Comparison of ENCODE assay signal across 8 cellular contexts in genomic region chr11:10490398-10491232, GRCh38. TPM values are rescaled to one million over a fixed set of nuclear protein-coding genes. Genes with fewer than 3 reads are reported as not detected.
DNase-seq lines count a peak whose midpoint lies in the region; ATAC-seq and TF ChIP-seq lines count a peak whose summit lies in the region.

No MANE protein-coding gene starts in this region.

- no peaks in the 10 kb centered on the region for H3K9me3 Mint-ChIP-seq in effector memory CD8-positive, alpha-beta T cell
- H3K9me3 Mint-ChIP-seq in memory B cell, result no peaks in the 10 kb centered on the region

- intact Hi-C loops in upper lobe of right lung (cut with DNase I), result no loop called here
- intact Hi-C loops in A673 (cut with micrococcal nuclease; ENCODE audit: unreplicated experiment), result no loop called here

- BruUV-seq in A673 (replicated peaks; lab: Mats Ljungman, UMichigan), result no TSS peak

- TF ChIP-seq CTCF in upper lobe of right lung (IDR thresholded peaks at IDR 0.05) (no peak), A673 (conservative IDR thresholded peaks at IDR 0.05; ENCODE audit: low read depth, low read length) (no peak)

- peaks cover 20% of the 10 kb centered on the region for H3K36me3 Mint-ChIP-seq in effector memory CD8-positive, alpha-beta T cell (ENCODE audit: insufficient read depth)
- H3K36me3 Mint-ChIP-seq in memory B cell, result peaks cover 56% of the 10 kb centered on the region

- H3K9me3 ChIP-seq in upper lobe of right lung (no peaks in the 10 kb centered on the region), A673 (ENCODE audit: low read depth, low read length, poor library complexity, severe bottlenecking) (no peaks in the 10 kb centered on the region)

- H3K27ac ChIP-seq in upper lobe of right lung (peak overlapping the region; percentile 26), A673 (ENCODE audit: low read depth, low read length, poor library complexity, severe bottlenecking) (no peak overlapping the region)

- no peaks in the 10 kb centered on the region for H3K27me3 ChIP-seq in upper lobe of right lung
- H3K27me3 ChIP-seq in A673 (replicated peaks; ENCODE audit: insufficient read depth, low read depth, low read length, poor library complexity), result no peaks in the 10 kb centered on the region

- DNase-seq in C1 segment of cervical spinal cord (lab: John Stamatoyannopoulos, UW) (peak in 13 of 14 donors; percentile 17 to 93 (median 84)), OCI-M1 (lab: John Stamatoyannopoulos, UW) (peak; percentile 65), memory B cell (ENCODE audit: low spot score in 2 of 2) (no peak), upper lobe of right lung (no peak), DMS 273 treated with DMSO at 0.1 percent for 48 hours (lab: John Stamatoyannopoulos, UW) (no peak), A673 (ENCODE audit: low spot score) (no peak)
- no peak for DNase-seq in effector memory CD8-positive, alpha-beta T cell

- CTCF ChIA-PET in A673 (lab: Charles Lee), result no interaction called here

- H3K4me3 Mint-ChIP-seq in effector memory CD8-positive, alpha-beta T cell, result no peak overlapping the region
- H3K4me3 Mint-ChIP-seq in memory B cell, result no peak overlapping the region

- ATAC-seq in effector memory CD8-positive, alpha-beta T cell (replicated peaks), result no peak
- no peak for ATAC-seq in memory B cell (ENCODE audit: low read depth)
- ATAC-seq in upper lobe of right lung, result peak; percentile 59
- ATAC-seq in GM21528 (IDR thresholded peaks at IDR 0.05; ENCODE audit: low FRiP score, unreplicated experiment), result no peak

- peaks cover 18% of the 10 kb centered on the region for H3K36me3 ChIP-seq in upper lobe of right lung
- H3K36me3 ChIP-seq in A673 (ENCODE audit: insufficient read depth, low read length, poor library complexity, severe bottlenecking), result no peaks in the 10 kb centered on the region

- no peaks in the 10 kb centered on the region for H3K27me3 Mint-ChIP-seq in effector memory CD8-positive, alpha-beta T cell
- no peaks in the 10 kb centered on the region for H3K27me3 Mint-ChIP-seq in memory B cell

- peaks cover 13 to 17% of the 10 kb centered on the region in 2 donors for H3K4me1 Mint-ChIP-seq in effector memory CD8-positive, alpha-beta T cell (ENCODE audit: low read depth in 2 of 2)
- H3K4me1 Mint-ChIP-seq in memory B cell, result peaks cover 29% of the 10 kb centered on the region

- POLR2A ChIA-PET in A673 (lab: Charles Lee; ENCODE audit: low non-redundant PET), result no interaction called here

- peak overlapping the region; percentile 83 to 94 for H3K27ac Mint-ChIP-seq in effector memory CD8-positive, alpha-beta T cell
- peak overlapping the region; percentile 99 for H3K27ac Mint-ChIP-seq in memory B cell

- H3K4me3 ChIP-seq in upper lobe of right lung, result no peak overlapping the region
- no peak overlapping the region for H3K4me3 ChIP-seq in A673 (ENCODE audit: low read depth, low read length, poor library complexity, severe bottlenecking)

- peaks cover 8% of the 10 kb centered on the region for H3K4me1 ChIP-seq in upper lobe of right lung
- H3K4me1 ChIP-seq in A673 (ENCODE audit: insufficient read depth, low read length, poor library complexity, severe bottlenecking), result no peaks in the 10 kb centered on the region

RNA-seq across cellular contexts. Expression of gene AMPD3, which starts 35.6 kb away (rescaled TPM):
- total RNA-seq in upper lobe of right lung, result 11.6 TPM
- 0.19 and 0.42 TPM in 2 replicates for total RNA-seq in A673 (2021)

RNA-seq across cellular contexts. Expression of gene RNF141, which starts 50.4 kb away (rescaled TPM):
- 50.0 TPM for total RNA-seq in upper lobe of right lung
- 36.4 and 48.4 TPM in 2 replicates for total RNA-seq in A673 (2021)

Comparison
In these comparisons a context has a peak if more than half of its experiments do, and no peak if none do; other contexts are left out.
1. DNase-seq: peak in C1 segment of cervical spinal cord (13 of 14) and OCI-M1 (single experiment); none in effector memory CD8-positive, alpha-beta T cell (0 of 3), memory B cell (0 of 2), upper lobe of right lung (single experiment), DMS 273 treated with DMSO at 0.1 percent for 48 hours (single experiment) and A673 (single experiment).